In the genomic region with DNA sequence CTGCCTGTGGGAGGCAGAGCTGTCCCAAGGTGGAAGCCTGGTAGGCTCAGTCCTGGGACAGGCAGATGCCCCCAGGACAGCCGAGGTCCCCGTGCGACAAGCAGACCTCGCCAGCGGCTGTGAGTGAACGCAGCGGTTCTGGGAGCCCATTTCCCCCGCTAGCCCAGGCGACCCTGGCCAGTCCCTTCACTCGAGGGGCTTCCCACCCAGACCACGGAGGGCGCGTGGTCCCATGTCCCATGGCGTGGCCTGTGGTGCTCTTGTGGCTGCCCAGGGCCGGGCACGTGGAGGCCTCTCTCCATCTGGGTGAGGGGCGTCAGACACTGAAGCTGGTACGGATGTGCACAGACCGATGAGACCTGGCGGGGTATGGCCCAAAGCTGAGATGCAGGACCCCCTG, we compare ENCODE assay signal across 31 cellular contexts.
"Had no signal": no experiment of that assay in that cellular context is flagged by ENCODE, and none has a peak within 500 bp of the region (broad histone marks: within the 10 kb centered on the region; RNA-seq: fewer than 3 reads in every experiment).

No MANE protein-coding gene starts in this region.

- H3K4me2 ChIP-seq: KMS-11 had no signal

- H3K27ac ChIP-seq: adrenal gland, breast epithelium, KMS-11, SK-N-MC, VCaP had no signal

- H3K9me3 ChIP-seq: adrenal gland, breast epithelium, MG63 had no signal

- DNase-seq: activated CD4-positive, alpha-beta memory T cell treated with anti-CD3 and anti-CD28 coated beads for 36 hours; activated CD4-positive, alpha-beta T cell treated with anti-CD3 and anti-CD28 coated beads, Interleukin-2, amount 10 ng/mL, durations not matched to agents 7 days and 5 days; activated CD4-positive, CD25-positive, alpha-beta regulatory T cell; activated CD8-positive, alpha-beta memory T cell treated with anti-CD3 and anti-CD28 coated beads, Interleukin-2, amount 50 U/mL, for 4 hours; activated gamma-delta T cell treated with Interleukin-2 at 50 U/mL for 16 hours; activated naive CD4-positive, alpha-beta T cell treated with anti-CD3 and anti-CD28 coated beads, Interleukin-2, amount 50 U/mL, for 16 hours; activated naive CD8-positive, alpha-beta T cell treated with anti-CD3 and anti-CD28 coated beads, Interleukin-2, amount 10 ng/mL, durations not matched to agents 7 days and 5 days; activated T-cell treated with anti-CD3 and anti-CD28 coated beads, Interleukin-2, amount 50 U/mL, for 72 hours; adrenal gland; aorta; caudate nucleus; MG63; MV-4-11; NCI-H1092 treated with DMSO at 0.1 percent for 48 hours; NCI-H1436; NCI-H1694 treated with DMSO at 0.1 percent for 48 hours; NCI-H2029 treated with DMSO at 0.1 percent for 48 hours; NCI-H345; NCI-H510A; NCI-H526 treated with DMSO at 0.1 percent for 48 hours; NCI-H82; OCI-M1; RPMI8226; T-cell had no signal

- H3K27ac Mint-ChIP-seq: activated CD4-positive, alpha-beta memory T cell treated with anti-CD3 and anti-CD28 coated beads for 36 hours; activated naive CD8-positive, alpha-beta T cell treated with anti-CD3 and anti-CD28 coated beads, Interleukin-2, amount 10 ng/mL, durations not matched to agents 7 days and 5 days; activated T-cell treated with anti-CD3 and anti-CD28 coated beads, Interleukin-2, amount 50 U/mL, for 72 hours; activated T-helper 2 cell treated with anti-CD3 and anti-CD28 coated beads, Interferon-gamma antibody, Interleukin-2, Interleukin-4, amounts not matched to agents 10 μg/mL and 5 μg/mL and 100 μg/mL, durations not matched to agents 14 hours and 24 hours and 36 hours; T-cell had no signal

- H3K9ac ChIP-seq: KMS-11 had no signal

- H3K4me1 ChIP-seq: breast epithelium had no signal

- H3K27me3 ChIP-seq: adrenal gland, MG63 had no signal

- H3K4me3 ChIP-seq: adrenal gland, breast epithelium, MG63, SK-N-MC had no signal

- H3K4me3 Mint-ChIP-seq: activated CD4-positive, alpha-beta memory T cell treated with anti-CD3 and anti-CD28 coated beads for 36 hours; activated naive CD8-positive, alpha-beta T cell treated with anti-CD3 and anti-CD28 coated beads, Interleukin-2, amount 10 ng/mL, durations not matched to agents 7 days and 5 days; activated T-cell treated with anti-CD3 and anti-CD28 coated beads, Interleukin-2, amount 50 U/mL, for 72 hours had no signal

- H3K36me3 Mint-ChIP-seq: activated CD4-positive, alpha-beta memory T cell treated with anti-CD3 and anti-CD28 coated beads for 36 hours; activated naive CD8-positive, alpha-beta T cell treated with anti-CD3 and anti-CD28 coated beads, Interleukin-2, amount 10 ng/mL, durations not matched to agents 7 days and 5 days; T-cell had no signal

- ATAC-seq: activated T-cell treated with anti-CD3 and anti-CD28 coated beads, Interleukin-2, amount 50 U/mL, for 72 hours; Panc1; Right ventricle myocardium inferior; T-cell had no signal

- H3K27me3 Mint-ChIP-seq: activated naive CD8-positive, alpha-beta T cell treated with anti-CD3 and anti-CD28 coated beads, Interleukin-2, amount 10 ng/mL, durations not matched to agents 7 days and 5 days had no signal

- H3K36me3 ChIP-seq: adrenal gland, breast epithelium, MG63 had no signal

- H3K9me3 Mint-ChIP-seq: activated CD4-positive, alpha-beta memory T cell treated with anti-CD3 and anti-CD28 coated beads for 36 hours; activated CD4-positive, alpha-beta T cell treated with anti-CD3 and anti-CD28 coated beads, Interleukin-2, amount 10 ng/mL, durations not matched to agents 7 days and 5 days; activated naive CD8-positive, alpha-beta T cell treated with anti-CD3 and anti-CD28 coated beads, Interleukin-2, amount 10 ng/mL, durations not matched to agents 7 days and 5 days; activated T-cell treated with anti-CD3 and anti-CD28 coated beads, Interleukin-2, amount 50 U/mL, for 72 hours; activated T-helper 2 cell treated with anti-CD3 and anti-CD28 coated beads, Interferon-gamma antibody, Interleukin-2, Interleukin-4, amounts not matched to agents 10 μg/mL and 5 μg/mL and 100 μg/mL, durations not matched to agents 14 hours and 24 hours and 36 hours; T-cell had no signal
